ENCODE assay signal across 1 cellular context in the genomic region with DNA sequence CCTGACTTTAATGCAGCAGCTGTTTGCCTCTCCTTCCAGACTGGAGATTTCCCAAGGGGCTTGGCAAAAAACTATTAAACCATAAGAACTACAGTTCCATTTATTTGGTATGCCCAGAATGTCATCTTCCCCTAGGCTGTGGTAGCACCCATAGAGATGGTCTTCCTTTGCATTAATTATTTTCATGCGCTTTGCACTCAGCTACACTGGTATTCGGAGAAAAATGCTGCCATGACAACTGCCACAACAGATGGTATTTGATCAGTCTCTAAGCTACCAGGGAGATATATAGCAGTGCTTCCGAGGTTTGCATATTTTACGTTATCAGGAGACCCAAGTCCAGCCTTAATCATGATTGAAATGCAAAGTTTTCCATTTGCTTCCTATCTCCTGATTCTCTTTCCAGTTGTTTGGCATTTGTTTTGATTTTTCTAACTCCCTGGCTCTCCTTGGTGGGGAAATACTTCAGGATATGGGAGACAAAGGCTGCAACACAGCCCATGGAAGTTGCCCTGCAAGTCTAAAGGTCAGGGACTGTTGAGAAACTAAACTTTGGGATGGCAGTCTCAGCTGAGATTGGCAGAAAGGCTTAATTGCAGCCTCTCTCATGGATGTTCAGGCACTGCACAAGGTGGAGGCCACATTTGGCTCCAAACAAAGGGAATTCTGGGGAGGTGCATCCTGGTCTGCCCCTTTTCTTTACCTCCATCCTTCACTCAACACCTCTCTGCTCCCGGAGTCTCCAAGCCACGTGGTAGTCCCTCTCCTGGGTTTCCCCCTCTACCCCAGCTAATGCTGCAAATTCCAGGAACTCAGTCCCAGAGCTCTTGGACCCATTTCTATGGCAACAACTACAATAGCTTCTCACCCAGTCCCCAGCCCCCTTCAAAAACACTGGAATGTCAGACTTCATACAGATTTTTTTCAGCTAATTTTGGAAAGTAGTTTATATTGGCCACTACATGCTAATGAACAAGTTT.
TF ChIP-seq lines count a peak whose summit lies in the region.

No MANE protein-coding gene starts in this region.

TF ChIP-seq in SK-N-SH, 30 proteins besides CTCF, POLR2A, EP300 and RAD21:
- TF ChIP-seq, protein P1, sequence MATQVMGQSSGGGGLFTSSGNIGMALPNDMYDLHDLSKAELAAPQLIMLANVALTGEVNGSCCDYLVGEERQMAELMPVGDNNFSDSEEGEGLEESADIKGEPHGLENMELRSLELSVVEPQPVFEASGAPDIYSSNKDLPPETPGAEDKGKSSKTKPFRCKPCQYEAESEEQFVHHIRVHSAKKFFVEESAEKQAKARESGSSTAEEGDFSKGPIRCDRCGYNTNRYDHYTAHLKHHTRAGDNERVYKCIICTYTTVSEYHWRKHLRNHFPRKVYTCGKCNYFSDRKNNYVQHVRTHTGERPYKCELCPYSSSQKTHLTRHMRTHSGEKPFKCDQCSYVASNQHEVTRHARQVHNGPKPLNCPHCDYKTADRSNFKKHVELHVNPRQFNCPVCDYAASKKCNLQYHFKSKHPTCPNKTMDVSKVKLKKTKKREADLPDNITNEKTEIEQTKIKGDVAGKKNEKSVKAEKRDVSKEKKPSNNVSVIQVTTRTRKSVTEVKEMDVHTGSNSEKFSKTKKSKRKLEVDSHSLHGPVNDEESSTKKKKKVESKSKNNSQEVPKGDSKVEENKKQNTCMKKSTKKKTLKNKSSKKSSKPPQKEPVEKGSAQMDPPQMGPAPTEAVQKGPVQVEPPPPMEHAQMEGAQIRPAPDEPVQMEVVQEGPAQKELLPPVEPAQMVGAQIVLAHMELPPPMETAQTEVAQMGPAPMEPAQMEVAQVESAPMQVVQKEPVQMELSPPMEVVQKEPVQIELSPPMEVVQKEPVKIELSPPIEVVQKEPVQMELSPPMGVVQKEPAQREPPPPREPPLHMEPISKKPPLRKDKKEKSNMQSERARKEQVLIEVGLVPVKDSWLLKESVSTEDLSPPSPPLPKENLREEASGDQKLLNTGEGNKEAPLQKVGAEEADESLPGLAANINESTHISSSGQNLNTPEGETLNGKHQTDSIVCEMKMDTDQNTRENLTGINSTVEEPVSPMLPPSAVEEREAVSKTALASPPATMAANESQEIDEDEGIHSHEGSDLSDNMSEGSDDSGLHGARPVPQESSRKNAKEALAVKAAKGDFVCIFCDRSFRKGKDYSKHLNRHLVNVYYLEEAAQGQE (IDR thresholded peaks at IDR 0.05; ENCODE audit: low read depth, low read length): no peak
- TF ChIP-seq FOXM1 (IDR thresholded peaks at IDR 0.05; ENCODE audit: low read depth) (no peak), GABPA (IDR thresholded peaks at IDR 0.05; ENCODE audit: low read depth) (no peak), NRF1 (IDR thresholded peaks at IDR 0.05; ENCODE audit: low read depth, low read length) (no peak), MXI1 (IDR thresholded peaks at IDR 0.05; ENCODE audit: low read depth, low read length) (no peak)
- TF ChIP-seq, protein P2, sequence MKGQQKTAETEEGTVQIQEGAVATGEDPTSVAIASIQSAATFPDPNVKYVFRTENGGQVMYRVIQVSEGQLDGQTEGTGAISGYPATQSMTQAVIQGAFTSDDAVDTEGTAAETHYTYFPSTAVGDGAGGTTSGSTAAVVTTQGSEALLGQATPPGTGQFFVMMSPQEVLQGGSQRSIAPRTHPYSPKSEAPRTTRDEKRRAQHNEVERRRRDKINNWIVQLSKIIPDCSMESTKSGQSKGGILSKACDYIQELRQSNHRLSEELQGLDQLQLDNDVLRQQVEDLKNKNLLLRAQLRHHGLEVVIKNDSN (IDR thresholded peaks at IDR 0.05; ENCODE audit: borderline replicate concordance, low read depth): no peak
- TF ChIP-seq, protein P3, sequence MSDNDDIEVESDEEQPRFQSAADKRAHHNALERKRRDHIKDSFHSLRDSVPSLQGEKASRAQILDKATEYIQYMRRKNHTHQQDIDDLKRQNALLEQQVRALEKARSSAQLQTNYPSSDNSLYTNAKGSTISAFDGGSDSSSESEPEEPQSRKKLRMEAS (IDR thresholded peaks at IDR 0.05; ENCODE audit: low read depth): no peak
- TF ChIP-seq, protein P4, sequence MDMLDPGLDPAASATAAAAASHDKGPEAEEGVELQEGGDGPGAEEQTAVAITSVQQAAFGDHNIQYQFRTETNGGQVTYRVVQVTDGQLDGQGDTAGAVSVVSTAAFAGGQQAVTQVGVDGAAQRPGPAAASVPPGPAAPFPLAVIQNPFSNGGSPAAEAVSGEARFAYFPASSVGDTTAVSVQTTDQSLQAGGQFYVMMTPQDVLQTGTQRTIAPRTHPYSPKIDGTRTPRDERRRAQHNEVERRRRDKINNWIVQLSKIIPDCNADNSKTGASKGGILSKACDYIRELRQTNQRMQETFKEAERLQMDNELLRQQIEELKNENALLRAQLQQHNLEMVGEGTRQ (IDR thresholded peaks at IDR 0.05; ENCODE audit: borderline replicate concordance, low read depth, low read length): no peak
- TF ChIP-seq, protein P5, sequence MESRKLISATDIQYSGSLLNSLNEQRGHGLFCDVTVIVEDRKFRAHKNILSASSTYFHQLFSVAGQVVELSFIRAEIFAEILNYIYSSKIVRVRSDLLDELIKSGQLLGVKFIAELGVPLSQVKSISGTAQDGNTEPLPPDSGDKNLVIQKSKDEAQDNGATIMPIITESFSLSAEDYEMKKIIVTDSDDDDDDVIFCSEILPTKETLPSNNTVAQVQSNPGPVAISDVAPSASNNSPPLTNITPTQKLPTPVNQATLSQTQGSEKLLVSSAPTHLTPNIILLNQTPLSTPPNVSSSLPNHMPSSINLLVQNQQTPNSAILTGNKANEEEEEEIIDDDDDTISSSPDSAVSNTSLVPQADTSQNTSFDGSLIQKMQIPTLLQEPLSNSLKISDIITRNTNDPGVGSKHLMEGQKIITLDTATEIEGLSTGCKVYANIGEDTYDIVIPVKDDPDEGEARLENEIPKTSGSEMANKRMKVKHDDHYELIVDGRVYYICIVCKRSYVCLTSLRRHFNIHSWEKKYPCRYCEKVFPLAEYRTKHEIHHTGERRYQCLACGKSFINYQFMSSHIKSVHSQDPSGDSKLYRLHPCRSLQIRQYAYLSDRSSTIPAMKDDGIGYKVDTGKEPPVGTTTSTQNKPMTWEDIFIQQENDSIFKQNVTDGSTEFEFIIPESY (IDR thresholded peaks at IDR 0.05; ENCODE audit: borderline replicate concordance, low read depth): no peak
